In the genomic region with DNA sequence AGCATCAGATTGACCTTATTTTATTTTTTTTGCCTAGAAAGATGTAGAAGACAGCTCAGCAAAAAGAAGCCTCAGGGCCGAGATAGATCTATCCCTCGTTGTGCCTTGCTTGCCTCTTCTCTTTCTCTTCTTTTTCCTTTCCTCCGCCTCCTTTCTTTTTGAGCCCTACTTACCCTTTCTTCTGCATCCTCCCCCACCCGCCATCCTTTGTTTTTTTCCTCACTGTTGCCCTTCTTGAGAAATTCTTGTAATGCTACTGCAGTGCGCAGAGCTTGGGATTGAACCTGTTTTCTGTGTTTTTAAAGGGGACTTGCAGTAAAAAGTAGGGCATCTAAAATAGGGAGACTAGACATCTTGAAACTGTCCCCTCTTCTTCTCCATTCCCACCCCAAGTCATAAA, we compare ENCODE assay signal across 22 cellular contexts. TPM values are rescaled to one million over a fixed set of nuclear protein-coding genes. Genes with fewer than 3 reads are reported as not detected.
DNase-seq lines count a peak whose midpoint lies in the region; ATAC-seq, FAIRE-seq and TF ChIP-seq lines count a peak whose summit lies in the region.
"Had no signal": no experiment of that assay in that cellular context is flagged by ENCODE, and none has a peak within 500 bp of the region (broad histone marks: within the 10 kb centered on the region; RNA-seq: fewer than 3 reads in every experiment).

No MANE protein-coding gene starts in this region.

- peaks cover 75% of the 10 kb centered on the region for H3K4me1 Mint-ChIP-seq in activated CD4-positive, alpha-beta T cell treated with anti-CD3 and anti-CD28 coated beads, Interleukin-2, amount 10 ng/mL, durations not matched to agents 24 days and 14 days
- peaks cover 89 to 97% (median 96%) of the 10 kb centered on the region in 3 donors for H3K4me1 Mint-ChIP-seq in CD8-positive, alpha-beta memory T cell
- H3K4me1 Mint-ChIP-seq in astrocyte (ENCODE audit: low read depth, unreplicated experiment): peaks cover 16% of the 10 kb centered on the region
- peaks cover 65 to 96% (median 93%) of the 10 kb centered on the region in 4 donors for H3K4me1 Mint-ChIP-seq in naive thymus-derived CD8-positive, alpha-beta T cell

- peaks cover 94% of the 10 kb centered on the region for H3K79me2 ChIP-seq in astrocyte (ENCODE audit: insufficient read depth, low read length)

- peaks cover 12% of the 10 kb centered on the region for H3K36me3 Mint-ChIP-seq in activated CD4-positive, alpha-beta T cell treated with anti-CD3 and anti-CD28 coated beads, Interleukin-2, amount 10 ng/mL, durations not matched to agents 24 days and 14 days (ENCODE audit: low read depth)
- H3K36me3 Mint-ChIP-seq in CD8-positive, alpha-beta memory T cell: peaks cover 0 to 5% (median 4%) of the 10 kb centered on the region in 3 donors
- no peaks in the 10 kb centered on the region for H3K36me3 Mint-ChIP-seq in astrocyte (ENCODE audit: low read depth, unreplicated experiment)
- H3K36me3 Mint-ChIP-seq in naive thymus-derived CD8-positive, alpha-beta T cell: peaks cover 0 to 10% (median 0%) of the 10 kb centered on the region in 3 donors

- H3K9me3 ChIP-seq in CD8-positive, alpha-beta memory T cell (ENCODE audit: low read length): no peaks in the 10 kb centered on the region
- H3K9me3 ChIP-seq in astrocyte (ENCODE audit: insufficient read depth, low read depth, low read length): no peaks in the 10 kb centered on the region
- H3K9me3 ChIP-seq: psoas muscle, SK-N-SH had no signal

- H3K27me3 ChIP-seq in CD8-positive, alpha-beta memory T cell (ENCODE audit: insufficient read depth, low read length, poor library complexity, severe bottlenecking): no peaks in the 10 kb centered on the region
- no peaks in the 10 kb centered on the region for H3K27me3 ChIP-seq in astrocyte (ENCODE audit: insufficient read depth, low read length)
- H3K27me3 ChIP-seq: body of pancreas had no signal

- peaks cover 90% of the 10 kb centered on the region for H3K4me1 ChIP-seq in CD8-positive, alpha-beta memory T cell (ENCODE audit: insufficient read depth, low read length)
- peaks cover 7% of the 10 kb centered on the region for H3K4me1 ChIP-seq in astrocyte (ENCODE audit: insufficient read depth, low read length)

- no peak for TF ChIP-seq CTCF in astrocyte (IDR thresholded peaks at IDR 0.05; ENCODE audit: insufficient read depth, low read depth, low read length)

- no peak overlapping the region for H3K4me3 ChIP-seq in CD8-positive, alpha-beta memory T cell (ENCODE audit: low read length)
- no peak overlapping the region for H3K4me3 ChIP-seq in astrocyte (ENCODE audit: insufficient read depth, low read depth, low read length)
- H3K4me3 ChIP-seq: body of pancreas, coronary artery, psoas muscle had no signal

- no peaks in the 10 kb centered on the region for H3K36me3 ChIP-seq in CD8-positive, alpha-beta memory T cell (ENCODE audit: insufficient read depth, low read length)
- no peaks in the 10 kb centered on the region for H3K36me3 ChIP-seq in astrocyte (ENCODE audit: insufficient read depth, low read length)

- no peaks in the 10 kb centered on the region for H3K9me3 Mint-ChIP-seq in activated CD4-positive, alpha-beta T cell treated with anti-CD3 and anti-CD28 coated beads, Interleukin-2, amount 10 ng/mL, durations not matched to agents 24 days and 14 days
- H3K9me3 Mint-ChIP-seq in CD8-positive, alpha-beta memory T cell: no peaks in the 10 kb centered on the region
- no peaks in the 10 kb centered on the region for H3K9me3 Mint-ChIP-seq in astrocyte (ENCODE audit: unreplicated experiment)
- no peaks in the 10 kb centered on the region for H3K9me3 Mint-ChIP-seq in naive thymus-derived CD8-positive, alpha-beta T cell
- H3K9me3 Mint-ChIP-seq: activated naive CD8-positive, alpha-beta T cell treated with anti-CD3 and anti-CD28 coated beads, Interleukin-2, amount 10 ng/mL, durations not matched to agents 7 days and 5 days had no signal

- no peak for ATAC-seq in naive thymus-derived CD8-positive, alpha-beta T cell
- ATAC-seq: body of pancreas, left lobe of liver, psoas muscle had no signal

- H3K9ac ChIP-seq in astrocyte (ENCODE audit: low read length): no peak overlapping the region
- H3K9ac ChIP-seq: SK-N-SH had no signal

- peaks cover 95% of the 10 kb centered on the region for H4K20me1 ChIP-seq in astrocyte (ENCODE audit: insufficient read depth, low read length)

- H3K27ac ChIP-seq in CD8-positive, alpha-beta memory T cell (ENCODE audit: low read depth, low read length): no peak overlapping the region
- H3K27ac ChIP-seq in astrocyte (ENCODE audit: low read depth, low read length): no peak overlapping the region
- H3K27ac ChIP-seq: body of pancreas, coronary artery, psoas muscle, RWPE1 had no signal

- no peak overlapping the region for H3K4me2 ChIP-seq in astrocyte (ENCODE audit: low read length)
- H3K4me2 ChIP-seq: SK-N-SH had no signal

- intact Hi-C loops in activated CD4-positive, alpha-beta T cell treated with anti-CD3 and anti-CD28 coated beads, Interleukin-2, amount 10 ng/mL, durations not matched to agents 24 days and 14 days (cut with micrococcal nuclease): no loop called here

- H3K27me3 Mint-ChIP-seq in activated CD4-positive, alpha-beta T cell treated with anti-CD3 and anti-CD28 coated beads, Interleukin-2, amount 10 ng/mL, durations not matched to agents 24 days and 14 days: no peaks in the 10 kb centered on the region
- H3K27me3 Mint-ChIP-seq in CD8-positive, alpha-beta memory T cell: no peaks in the 10 kb centered on the region
- no peaks in the 10 kb centered on the region for H3K27me3 Mint-ChIP-seq in astrocyte (ENCODE audit: low read depth, unreplicated experiment)
- H3K27me3 Mint-ChIP-seq in naive thymus-derived CD8-positive, alpha-beta T cell: no peaks in the 10 kb centered on the region
- H3K27me3 Mint-ChIP-seq: activated naive CD8-positive, alpha-beta T cell treated with anti-CD3 and anti-CD28 coated beads, Interleukin-2, amount 10 ng/mL, durations not matched to agents 7 days and 5 days; B cell had no signal

- H3K27ac Mint-ChIP-seq in activated CD4-positive, alpha-beta T cell treated with anti-CD3 and anti-CD28 coated beads, Interleukin-2, amount 10 ng/mL, durations not matched to agents 24 days and 14 days: peak overlapping the region; percentile 30
- peak overlapping the region in 6 of 8 donors; percentile 25 to 70 (median 37) for H3K27ac Mint-ChIP-seq in CD8-positive, alpha-beta memory T cell
- H3K27ac Mint-ChIP-seq in astrocyte (ENCODE audit: unreplicated experiment): no peak overlapping the region
- H3K27ac Mint-ChIP-seq in naive thymus-derived CD8-positive, alpha-beta T cell: peak overlapping the region in 9 of 10 donors; percentile 12 to 82 (median 61)
- H3K27ac Mint-ChIP-seq: activated naive CD8-positive, alpha-beta T cell treated with anti-CD3 and anti-CD28 coated beads, Interleukin-2, amount 10 ng/mL, durations not matched to agents 7 days and 5 days; B cell had no signal

- H3K4me3 Mint-ChIP-seq in activated CD4-positive, alpha-beta T cell treated with anti-CD3 and anti-CD28 coated beads, Interleukin-2, amount 10 ng/mL, durations not matched to agents 24 days and 14 days: no peak overlapping the region
- H3K4me3 Mint-ChIP-seq in CD8-positive, alpha-beta memory T cell: peak overlapping the region; percentile 3 to 76 (median 32)
- peak overlapping the region; percentile 46 for H3K4me3 Mint-ChIP-seq in astrocyte (ENCODE audit: unreplicated experiment)
- H3K4me3 Mint-ChIP-seq in naive thymus-derived CD8-positive, alpha-beta T cell: peak overlapping the region in 8 of 10 donors; percentile 8 to 68 (median 30)
- H3K4me3 Mint-ChIP-seq: activated naive CD8-positive, alpha-beta T cell treated with anti-CD3 and anti-CD28 coated beads, Interleukin-2, amount 10 ng/mL, durations not matched to agents 7 days and 5 days; B cell had no signal

- FAIRE-seq in astrocyte (lab: Jason Lieb, UNC): no peak
- FAIRE-seq: small intestine had no signal

- POLR2A ChIA-PET in CD8-positive, alpha-beta memory T cell (lab: Charles Lee): no interaction called here
- POLR2A ChIA-PET in naive thymus-derived CD8-positive, alpha-beta T cell (lab: Charles Lee): interaction anchor here (0.7 to 3.8 kb wide), 3 partner anchors 18 to 22 kb away, joined by 5 to 13 read pairs (median 7); partner anchors contain the start of gene RALY

- H2AFZ ChIP-seq in astrocyte (ENCODE audit: low read depth, low read length): no peak overlapping the region

- CTCF ChIA-PET in CD8-positive, alpha-beta memory T cell (lab: Charles Lee): interaction anchor here (1.1 kb wide), 1 partner anchor 11 kb away, joined by 3 read pairs; no protein-coding TSS in a partner anchor

- DNase-seq in activated CD4-positive, alpha-beta T cell treated with anti-CD3 and anti-CD28 coated beads, Interleukin-2, amount 10 ng/mL, durations not matched to agents 24 days and 14 days: no peak
- no peak for DNase-seq in activated CD4-positive, alpha-beta T cell treated with anti-CD3 and anti-CD28 coated beads for 1 hour
- DNase-seq in CD8-positive, alpha-beta memory T cell: no peak
- DNase-seq in astrocyte (ENCODE audit: low read depth) (no peak), HuH-7.5 (ENCODE audit: low spot score) (no peak), KG1 (lab: John Stamatoyannopoulos, UW) (no peak), NCI-H82 (lab: John Stamatoyannopoulos, UW) (no peak)
- no peak for DNase-seq in naive thymus-derived CD8-positive, alpha-beta T cell
- DNase-seq: 8988T; activated CD8-positive, alpha-beta memory T cell treated with anti-CD3 and anti-CD28 coated beads, Interleukin-2, amount 50 U/mL, for 48 hours; activated naive CD8-positive, alpha-beta T cell treated with anti-CD3 and anti-CD28 coated beads, Interleukin-2, amount 10 ng/mL, durations not matched to agents 7 days and 5 days; body of pancreas; NCI-H1436; NCI-H524; psoas muscle; SK-N-SH; small intestine; stimulated activated CD4-positive, alpha-beta T cell treated with anti-CD3 and anti-CD28 coated beads, Interleukin-4, amount 100 ng/mL, for 1 hour had no signal

RNA-seq across cellular contexts. Expression of gene RALY, which starts 18.6 kb away (rescaled TPM):
- total RNA-seq in activated CD4-positive, alpha-beta T cell treated with anti-CD3 and anti-CD28 coated beads, Interleukin-2, amount 10 ng/mL, durations not matched to agents 24 days and 14 days: 152 and 153 TPM in 2 replicates
- total RNA-seq in CD8-positive, alpha-beta memory T cell: 100 to 1,000 TPM; 159 to 160 TPM
- 230 TPM for polyA plus RNA-seq in CD8-positive, alpha-beta memory T cell
- 90.5 and 105 TPM in 2 replicates for total RNA-seq in astrocyte
- total RNA-seq in naive thymus-derived CD8-positive, alpha-beta T cell: 100 to 1,000 TPM; 105 to 112 TPM
- 100 to 1,000 TPM; 175 to 211 (median 181) TPM for polyA plus RNA-seq in naive thymus-derived CD8-positive, alpha-beta T cell
